8 cellular contexts compared by ENCODE assay signal in the genomic region with DNA sequence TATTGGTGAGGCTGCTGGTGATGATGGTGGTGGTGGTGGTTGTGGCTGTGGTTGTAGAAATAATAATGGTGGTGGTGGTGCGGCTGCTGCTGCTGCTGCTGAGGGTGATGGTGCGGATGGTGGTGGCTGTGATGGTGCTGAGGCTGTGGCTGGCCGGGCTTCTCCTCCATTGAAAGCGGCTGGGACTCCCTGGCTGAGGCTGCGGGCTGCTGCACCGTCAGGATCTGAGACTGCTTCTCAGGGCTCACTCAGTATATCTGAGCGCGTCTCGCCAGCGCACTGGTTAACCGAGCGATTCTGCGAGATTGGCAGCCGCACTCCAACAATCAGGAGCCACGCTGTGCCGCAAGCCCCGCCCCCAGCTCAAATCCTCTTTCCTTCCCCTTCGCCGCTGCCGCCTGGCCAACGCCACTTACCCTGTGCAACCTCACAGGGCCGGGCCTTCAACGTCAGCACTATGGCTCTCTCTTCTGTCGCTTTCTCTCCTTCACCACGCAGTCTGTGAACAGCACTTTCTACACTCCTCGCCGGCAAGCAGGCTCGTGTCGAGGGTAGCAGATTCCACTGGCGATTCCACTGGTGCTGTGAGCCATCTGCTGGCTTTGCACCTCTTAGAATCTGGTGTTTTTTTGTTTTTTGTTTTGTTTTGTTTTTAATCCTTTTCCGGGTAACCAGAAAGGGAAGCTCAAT. TPM values are rescaled to one million over a fixed set of nuclear protein-coding genes. Genes with fewer than 3 reads are reported as not detected.
A peak's percentile ranks its signal among the peaks of the same experiment; 100 is the strongest.
DNase-seq lines count a peak whose midpoint lies in the region; ATAC-seq, FAIRE-seq and TF ChIP-seq lines count a peak whose summit lies in the region.

A gene with protein sequence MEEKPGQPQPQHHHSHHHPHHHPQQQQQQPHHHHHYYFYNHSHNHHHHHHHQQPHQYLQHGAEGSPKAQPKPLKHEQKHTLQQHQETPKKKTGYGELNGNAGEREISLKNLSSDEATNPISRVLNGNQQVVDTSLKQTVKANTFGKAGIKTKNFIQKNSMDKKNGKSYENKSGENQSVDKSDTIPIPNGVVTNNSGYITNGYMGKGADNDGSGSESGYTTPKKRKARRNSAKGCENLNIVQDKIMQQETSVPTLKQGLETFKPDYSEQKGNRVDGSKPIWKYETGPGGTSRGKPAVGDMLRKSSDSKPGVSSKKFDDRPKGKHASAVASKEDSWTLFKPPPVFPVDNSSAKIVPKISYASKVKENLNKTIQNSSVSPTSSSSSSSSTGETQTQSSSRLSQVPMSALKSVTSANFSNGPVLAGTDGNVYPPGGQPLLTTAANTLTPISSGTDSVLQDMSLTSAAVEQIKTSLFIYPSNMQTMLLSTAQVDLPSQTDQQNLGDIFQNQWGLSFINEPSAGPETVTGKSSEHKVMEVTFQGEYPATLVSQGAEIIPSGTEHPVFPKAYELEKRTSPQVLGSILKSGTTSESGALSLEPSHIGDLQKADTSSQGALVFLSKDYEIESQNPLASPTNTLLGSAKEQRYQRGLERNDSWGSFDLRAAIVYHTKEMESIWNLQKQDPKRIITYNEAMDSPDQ (minus strand): TSS at position 259 of the 690 bp plus-strand sequence. CDS start 89 bp downstream, at position 170.

- peaks cover 17% of the 10 kb centered on the region for H3K36me3 ChIP-seq in OCI-LY3 (replicated peaks; ENCODE audit: low read depth, low read length)
- H3K36me3 ChIP-seq in mesodermal cell (ENCODE audit: control insufficient read depth, insufficient read depth, low read length) = peaks cover 19% of the 10 kb centered on the region

- ATAC-seq in GM21515 (IDR thresholded peaks at IDR 0.05; ENCODE audit: unreplicated experiment) = peak; percentile 77

- WGBS in mesodermal cell (ENCODE audit: insufficient coverage in 2 of 2), 2 experiments = 0 to 1% methylated on average over 27 to 28 of the region's 31 CpGs

- no peaks in the 10 kb centered on the region for H3K27me3 ChIP-seq in OCI-LY3 (ENCODE audit: low read depth, low read length)

- peaks cover 8% of the 10 kb centered on the region; the same call in 1 of the 2 replicates for H3K4me1 ChIP-seq in OCI-LY3 (ENCODE audit: low read length)
- peaks cover 7% of the 10 kb centered on the region for H3K4me1 ChIP-seq in mesodermal cell (ENCODE audit: control insufficient read depth, insufficient read depth, low read length, poor library complexity, severe bottlenecking)

- H3K4me2 ChIP-seq in OCI-LY3 (ENCODE audit: low read length) = peak within 1 kb of the TSS; percentile 91

- no peak for TF ChIP-seq CTCF in OCI-LY3 (IDR thresholded peaks at IDR 0.05; ENCODE audit: low read depth, low read length)

- peak; percentile 98 for FAIRE-seq in endometrium (lab: Jason Lieb, UNC)

- peak within 1 kb of the TSS; percentile 81 for H2AFZ ChIP-seq in OCI-LY3 (ENCODE audit: low read depth, low read length)

- H3K79me2 ChIP-seq in OCI-LY3 (ENCODE audit: low read length) = peaks cover 49% of the 10 kb centered on the region

- H3K27ac ChIP-seq in OCI-LY3 (ENCODE audit: low read length) (peak within 1 kb of the TSS; percentile 95), mesodermal cell (ENCODE audit: low read depth, low read length, severe bottlenecking) (peak within 1 kb of the TSS; percentile 95)

- H3K9me3 ChIP-seq in OCI-LY3 (ENCODE audit: insufficient read depth, low read length) = no peaks in the 10 kb centered on the region
- H3K9me3 ChIP-seq in mesodermal cell (ENCODE audit: control insufficient read depth, low read length) = no peaks in the 10 kb centered on the region

- DNase-seq in D341Med (ENCODE audit: low spot score) (peak; percentile 99), HuH-7 (ENCODE audit: low spot score) (peak; percentile 97)
- peak; percentile 98 for DNase-seq in activated CD8-positive, alpha-beta memory T cell treated with anti-CD3 and anti-CD28 coated beads, Interleukin-2, amount 50 U/mL, for 48 hours
- peak; percentile 95 for DNase-seq in stimulated activated CD8-positive, alpha-beta memory T cell treated with anti-CD3 and anti-CD28 coated beads, Interleukin-15, amount 100 ng/mL, for 4 hours (ENCODE audit: low read depth in 2 of 2)

- peak within 1 kb of the TSS; percentile 99 for H3K9ac ChIP-seq in OCI-LY3 (ENCODE audit: low read length)

- peak within 1 kb of the TSS; percentile 97 for H3K4me3 ChIP-seq in OCI-LY3 (ENCODE audit: low read length)
- H3K4me3 ChIP-seq in mesodermal cell (ENCODE audit: extremely low read depth, insufficient read depth, low read length, poor library complexity, severe bottlenecking) = peak within 1 kb of the TSS; percentile 100

- H4K20me1 ChIP-seq in OCI-LY3 (ENCODE audit: insufficient read depth, low read length) = peaks cover 30% of the 10 kb centered on the region

RNA-seq across cellular contexts. Expression of the gene that starts here (rescaled TPM):
- polyA plus RNA-seq in mesodermal cell (2013, experiment 1 of 2) = 39.9 TPM
- 39.1 TPM for polyA plus RNA-seq in mesodermal cell (2013, experiment 2 of 2)

Comparison
In these comparisons a context has a peak if more than half of its experiments do, and no peak if none do; other contexts are left out.
1. Peak in every context shown above with its lines: DNase-seq, ATAC-seq, H3K4me3 ChIP-seq and H3K27ac ChIP-seq.